ENCODE assay signal across 10 cellular contexts in the genomic region with DNA sequence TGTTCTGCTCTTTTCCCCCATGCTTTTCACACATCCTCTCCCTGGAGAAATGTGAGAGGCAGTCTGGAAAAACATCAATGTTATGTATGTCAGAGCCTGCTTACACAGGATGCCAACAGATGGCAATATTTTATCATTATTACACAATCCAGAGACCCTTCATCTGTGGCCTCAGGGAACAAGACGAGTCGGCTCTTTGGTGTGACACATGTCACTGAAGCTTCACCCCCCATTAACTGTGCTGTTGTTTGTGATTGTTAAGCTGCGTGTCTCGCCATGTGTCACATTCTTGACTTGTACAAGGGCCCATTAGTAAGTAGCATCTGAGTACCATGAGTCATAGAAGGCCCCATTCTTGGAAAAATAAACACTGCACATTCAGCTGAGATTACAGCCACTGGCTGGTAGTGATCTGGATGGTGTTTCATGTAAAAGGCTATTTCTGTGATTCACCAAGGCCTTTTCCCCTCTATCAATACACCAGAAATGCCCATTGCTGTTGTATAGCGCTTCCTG.
DNase-seq lines count a peak whose midpoint lies in the region; ATAC-seq and TF ChIP-seq lines count a peak whose summit lies in the region.
"Had no signal": no experiment of that assay in that cellular context is flagged by ENCODE, and none has a peak within 500 bp of the region (broad histone marks: within the 10 kb centered on the region; RNA-seq: fewer than 3 reads in every experiment).

No MANE protein-coding gene starts in this region.

- 42 to 58% methylated on average over 5 of the region's 5 CpGs for WGBS in lung, 2 donors
- WGBS in heart right ventricle, 2 donors = 42 to 45% methylated on average over 5 of the region's 5 CpGs

- H3K36me3 Mint-ChIP-seq in Calu3 (ENCODE audit: insufficient read depth, unreplicated experiment) = peaks cover 5% of the 10 kb centered on the region

- CTCF ChIA-PET in Calu3 (lab: Charles Lee) = interaction anchor here (1.0 kb wide), 2 partner anchors 14 to 35 kb away, joined by 4 read pairs; no protein-coding TSS in a partner anchor

- no peaks in the 10 kb centered on the region for H3K36me3 ChIP-seq in lung (ENCODE audit: control insufficient read depth in 2 of 2, insufficient read depth in 2 of 2, low read length in 2 of 2)
- H3K36me3 ChIP-seq in heart right ventricle = no peaks in the 10 kb centered on the region
- H3K36me3 ChIP-seq: thoracic aorta had no signal

- TF ChIP-seq CTCF in Calu3 (IDR thresholded peaks at IDR 0.05; ENCODE audit: unreplicated experiment) (no peak), lung (IDR thresholded peaks at IDR 0.05; ENCODE audit: control extremely low read depth, extremely low read depth) (no peak), heart right ventricle (IDR thresholded peaks at IDR 0.05) (no peak), GM13977 (IDR thresholded peaks at IDR 0.05; ENCODE audit: extremely low read depth, insufficient read depth, missing control alignments) (no peak)

- ATAC-seq in lung (ENCODE audit: insufficient read depth, low FRiP score) (peak; percentile 72), heart right ventricle (no peak)

- intact Hi-C loops in Calu3 (cut with micrococcal nuclease; ENCODE audit: unreplicated experiment) (no loop called here), heart right ventricle (cut with DNase I) (no loop called here)

- in situ Hi-C loops in GM13977 (cut with MboI; ENCODE audit: low pct_unique_long_range_greater_than_20kb, low sequenced_read_pairs, unreplicated experiment) = no loop called here

- peaks cover 38% of the 10 kb centered on the region for H3K4me1 Mint-ChIP-seq in Calu3 (ENCODE audit: low read depth, unreplicated experiment)

- no TSS peak for BruUV-seq in Calu3 (replicated peaks; lab: Mats Ljungman, UMichigan)

- peak overlapping the region; percentile 53 for H3K27ac Mint-ChIP-seq in Calu3 (ENCODE audit: unreplicated experiment)

- H3K4me3 ChIP-seq in lung = no peak overlapping the region
- H3K4me3 ChIP-seq in heart right ventricle = no peak overlapping the region
- H3K4me3 ChIP-seq: thoracic aorta had no signal

- no peaks in the 10 kb centered on the region for H3K9me3 Mint-ChIP-seq in Calu3 (ENCODE audit: low read depth, unreplicated experiment)

- no peak overlapping the region for H3K4me3 Mint-ChIP-seq in Calu3 (ENCODE audit: low read depth, unreplicated experiment)

- H3K4me1 ChIP-seq in lung (ENCODE audit: control insufficient read depth in 2 of 2, insufficient read depth in 2 of 2, low read length in 2 of 2) (no peaks in the 10 kb centered on the region), heart right ventricle (no peaks in the 10 kb centered on the region)

- H3K27me3 ChIP-seq in lung (ENCODE audit: control insufficient read depth, insufficient read depth) (no peaks in the 10 kb centered on the region), heart right ventricle (peaks cover 0 to 6% (median 0%) of the 10 kb centered on the region in 7 donors)

- peaks cover 0 to 2% of the 10 kb centered on the region in 2 donors for H3K9me3 ChIP-seq in lung (ENCODE audit: control insufficient read depth in 2 of 2, insufficient read depth in 1 of 2, low read length in 1 of 2)
- H3K9me3 ChIP-seq in heart right ventricle = no peaks in the 10 kb centered on the region
- H3K9me3 ChIP-seq: thoracic aorta had no signal

- DNase-seq in Calu3 = peak; percentile 45
- peak; percentile 12 for DNase-seq in NCI-H1417 treated with DMSO at 0.1 percent for 48 hours (lab: John Stamatoyannopoulos, UW)
- peak; percentile 71 for DNase-seq in SW480 (ENCODE audit: low spot score)
- peak; percentile 45 for DNase-seq in lung (ENCODE audit: low spot score)
- DNase-seq in activated naive CD4-positive, alpha-beta T cell treated with anti-CD3 and anti-CD28 coated beads, Interleukin-2, amount 50 U/mL, for 16 hours = no peak
- no peak for DNase-seq in occipital lobe (lab: John Stamatoyannopoulos, UW)
- DNase-seq in heart right ventricle = no peak
- DNase-seq in GM13977 (ENCODE audit: low spot score) = no peak

- no peak overlapping the region for H3K27ac ChIP-seq in lung (ENCODE audit: low read depth in 1 of 2, low read length in 1 of 2)
- H3K27ac ChIP-seq in heart right ventricle = no peak overlapping the region
- H3K27ac ChIP-seq: HL-60, thoracic aorta had no signal

- no peaks in the 10 kb centered on the region for H3K27me3 Mint-ChIP-seq in Calu3 (ENCODE audit: unreplicated experiment)

Comparison
In these comparisons a context has a peak if more than half of its experiments do, and no peak if none do; other contexts are left out.
1. DNase-seq: peak in Calu3 (single experiment), NCI-H1417 treated with DMSO at 0.1 percent for 48 hours (single experiment), SW480 (single experiment) and lung (single experiment); none in activated naive CD4-positive, alpha-beta T cell treated with anti-CD3 and anti-CD28 coated beads, Interleukin-2, amount 50 U/mL, for 16 hours (single experiment), occipital lobe (single experiment), heart right ventricle (0 of 2) and GM13977 (single experiment).